ENCODE assay signal across 34 cellular contexts in genomic region chr17:52758481-52758880, GRCh38.
"Had no signal": no experiment of that assay in that cellular context is flagged by ENCODE, and none has a peak within 500 bp of the region (broad histone marks: within the 10 kb centered on the region; RNA-seq: fewer than 3 reads in every experiment).

No MANE protein-coding gene starts in this region.

- H3K27me3 Mint-ChIP-seq: activated B cell treated with CpG ODN at 0.5 μM for 24 hours; activated CD4-positive, alpha-beta memory T cell treated with anti-CD3 and anti-CD28 coated beads for 36 hours; activated CD4-positive, alpha-beta T cell treated with anti-CD3 and anti-CD28 coated beads, Interleukin-2, amount 10 ng/mL, durations not matched to agents 24 days and 14 days; activated CD8-positive, alpha-beta T cell treated with anti-CD3 and anti-CD28 coated beads for 36 hours; activated naive CD8-positive, alpha-beta T cell treated with anti-CD3 and anti-CD28 coated beads for 36 hours; activated T-helper 17 cell treated with anti-CD3 and anti-CD28 coated beads, Interleukin-2, amount 50 U/mL, for 72 hours; central memory CD8-positive, alpha-beta T cell had no signal

- H3K9me3 Mint-ChIP-seq: activated B cell treated with CpG ODN at 0.5 μM for 24 hours; activated CD4-positive, alpha-beta T cell treated with anti-CD3 and anti-CD28 coated beads, Interleukin-2, amount 10 ng/mL, durations not matched to agents 24 days and 14 days; activated T-helper 17 cell treated with anti-CD3 and anti-CD28 coated beads, Interleukin-2, amount 50 U/mL, for 72 hours had no signal

- H3K27ac Mint-ChIP-seq: activated B cell treated with CpG ODN at 0.5 μM for 24 hours; activated CD4-positive, alpha-beta memory T cell treated with anti-CD3 and anti-CD28 coated beads for 36 hours; activated CD4-positive, alpha-beta T cell treated with anti-CD3 and anti-CD28 coated beads, Interleukin-2, amount 10 ng/mL, durations not matched to agents 24 days and 14 days; activated CD8-positive, alpha-beta T cell treated with anti-CD3 and anti-CD28 coated beads for 36 hours; activated naive CD4-positive, alpha-beta T cell treated with anti-CD3 and anti-CD28 coated beads for 36 hours; activated naive CD4-positive, alpha-beta T cell treated with anti-CD3 and anti-CD28 coated beads, Interleukin-2, amount 50 U/mL, for 72 hours; activated naive CD8-positive, alpha-beta T cell treated with anti-CD3 and anti-CD28 coated beads for 36 hours; activated T-cell treated with anti-CD3 and anti-CD28 coated beads, Interleukin-2, amount 50 U/mL, for 72 hours; activated T-helper 1 cell treated with anti-CD3 and anti-CD28 coated beads, Interleukin-12 subunit alpha, Interleukin-12 subunit beta, Interleukin-2, Interleukin-4 antibody, amounts not matched to agents 30 ng/mL and 10 ng/mL and 1 ng/mL, durations not matched to agents 14 hours and 24 hours and 36 hours; activated T-helper 17 cell treated with anti-CD3 and anti-CD28 coated beads, Interleukin-2, amount 50 U/mL, for 72 hours; T-helper 1 cell treated with Interleukin-12 subunit alpha and Interleukin-12 subunit beta and Interleukin-4 antibody, amounts not matched to agents 30 μg/mL and 1 μg/mL, for 36 hours; T-helper 2 cell treated with Interferon-gamma antibody and Interleukin-4, amounts not matched to agents 5 μg/mL and 100 μg/mL, for 36 hours had no signal

- ATAC-seq: activated CD8-positive, alpha-beta T cell treated with anti-CD3 and anti-CD28 coated beads for 36 hours; activated naive CD4-positive, alpha-beta T cell treated with anti-CD3 and anti-CD28 coated beads, Interleukin-2, amount 50 U/mL, for 72 hours; activated T-cell treated with anti-CD3 and anti-CD28 coated beads, Interleukin-2, amount 50 U/mL, for 4 hours; activated T-cell treated with anti-CD3 and anti-CD28 coated beads, Interleukin-2, amount 50 U/mL, for 72 hours; activated T-helper 17 cell treated with anti-CD3 and anti-CD28 coated beads, Interleukin-2, amount 50 U/mL, for 72 hours; body of pancreas had no signal

- H3K4me3 ChIP-seq: adrenal gland, body of pancreas, cardiac muscle cell had no signal

- H3K9me3 ChIP-seq: adrenal gland, body of pancreas had no signal

- H3K4me1 Mint-ChIP-seq: activated B cell treated with CpG ODN at 0.5 μM for 24 hours; activated CD4-positive, alpha-beta T cell treated with anti-CD3 and anti-CD28 coated beads, Interleukin-2, amount 10 ng/mL, durations not matched to agents 24 days and 14 days; activated naive CD8-positive, alpha-beta T cell treated with anti-CD3 and anti-CD28 coated beads for 36 hours; activated T-helper 17 cell treated with anti-CD3 and anti-CD28 coated beads, Interleukin-2, amount 50 U/mL, for 72 hours; central memory CD8-positive, alpha-beta T cell had no signal

- H3K4me3 Mint-ChIP-seq: activated B cell treated with CpG ODN at 0.5 μM for 24 hours; activated CD4-positive, alpha-beta memory T cell treated with anti-CD3 and anti-CD28 coated beads for 36 hours; activated CD4-positive, alpha-beta T cell treated with anti-CD3 and anti-CD28 coated beads, Interleukin-2, amount 10 ng/mL, durations not matched to agents 24 days and 14 days; activated CD8-positive, alpha-beta T cell treated with anti-CD3 and anti-CD28 coated beads for 36 hours; activated naive CD4-positive, alpha-beta T cell treated with anti-CD3 and anti-CD28 coated beads for 36 hours; activated naive CD8-positive, alpha-beta T cell treated with anti-CD3 and anti-CD28 coated beads for 36 hours; activated T-cell treated with anti-CD3 and anti-CD28 coated beads, Interleukin-2, amount 50 U/mL, for 4 hours; activated T-cell treated with anti-CD3 and anti-CD28 coated beads, Interleukin-2, amount 50 U/mL, for 72 hours; activated T-helper 1 cell treated with anti-CD3 and anti-CD28 coated beads, Interleukin-12 subunit alpha, Interleukin-12 subunit beta, Interleukin-2, Interleukin-4 antibody, amounts not matched to agents 30 ng/mL and 10 ng/mL and 1 ng/mL, durations not matched to agents 14 hours and 24 hours and 36 hours; activated T-helper 17 cell treated with anti-CD3 and anti-CD28 coated beads, Interleukin-2, amount 50 U/mL, for 72 hours; central memory CD8-positive, alpha-beta T cell; T-helper 1 cell treated with Interleukin-12 subunit alpha and Interleukin-12 subunit beta and Interleukin-4 antibody, amounts not matched to agents 30 μg/mL and 1 μg/mL, for 36 hours; T-helper 2 cell treated with Interferon-gamma antibody and Interleukin-4, amounts not matched to agents 5 μg/mL and 100 μg/mL, for 36 hours had no signal

- H3K36me3 ChIP-seq: adrenal gland, brain microvascular endothelial cell, cardiac muscle cell had no signal

- H3K27ac ChIP-seq: adrenal gland, body of pancreas, brain microvascular endothelial cell, cardiac muscle cell had no signal

- H3K36me3 Mint-ChIP-seq: activated CD4-positive, alpha-beta memory T cell treated with anti-CD3 and anti-CD28 coated beads for 36 hours; activated naive CD4-positive, alpha-beta T cell treated with anti-CD3 and anti-CD28 coated beads, Interleukin-2, amount 50 U/mL, for 72 hours; activated naive CD8-positive, alpha-beta T cell treated with anti-CD3 and anti-CD28 coated beads for 36 hours had no signal

- H3K27me3 ChIP-seq: adrenal gland, body of pancreas, brain microvascular endothelial cell, cardiac muscle cell had no signal

- DNase-seq: activated B cell treated with CpG ODN at 0.5 μM for 24 hours; activated CD4-positive, alpha-beta memory T cell treated with anti-CD3 and anti-CD28 coated beads for 36 hours; activated CD4-positive, alpha-beta T cell treated with anti-CD3 and anti-CD28 coated beads for 4 hours; activated CD4-positive, alpha-beta T cell treated with anti-CD3 and anti-CD28 coated beads, Interleukin-2, amount 10 ng/mL, durations not matched to agents 24 days and 14 days; activated CD4-positive, alpha-beta T cell treated with anti-CD3 and anti-CD28 coated beads, Interleukin-2, amount 50 U/mL, for 1 hour; activated CD4-positive, alpha-beta T cell treated with anti-CD3 and anti-CD28 coated beads, Interleukin-2, amount 50 U/mL, for 4 hours; activated CD4-positive, CD25-positive, alpha-beta regulatory T cell treated with anti-CD3 and anti-CD28 coated beads, Interleukin-2, amount 50 U/mL, for 72 hours; activated CD8-positive, alpha-beta memory T cell treated with anti-CD3 and anti-CD28 coated beads, Interleukin-2, amount 50 U/mL, for 48 hours; activated CD8-positive, alpha-beta T cell treated with anti-CD3 and anti-CD28 coated beads for 36 hours; activated effector memory CD4-positive, alpha-beta T cell treated with anti-CD3 and anti-CD28 coated beads, Interleukin-2, amount 50 U/mL, for 16 hours; activated gamma-delta T cell treated with Interleukin-2 at 50 U/mL for 16 hours; activated naive CD4-positive, alpha-beta T cell; activated naive CD4-positive, alpha-beta T cell treated with anti-CD3 and anti-CD28 coated beads for 36 hours; activated naive CD4-positive, alpha-beta T cell treated with anti-CD3 and anti-CD28 coated beads, Interleukin-2, amount 50 U/mL, for 16 hours; activated naive CD8-positive, alpha-beta T cell treated with anti-CD3 and anti-CD28 coated beads for 36 hours; activated T-cell treated with anti-CD3 and anti-CD28 coated beads, Interleukin-2, amount 50 U/mL, for 4 hours; activated T-cell treated with anti-CD3 and anti-CD28 coated beads, Interleukin-2, amount 50 U/mL, for 72 hours; adrenal gland; amniotic stem cell; aorta; body of pancreas; brain microvascular endothelial cell; caudate nucleus; cerebellar nuclear complex; T-helper 1 cell; T-helper 2 cell; T-helper 9 cell had no signal

- H3K4me1 ChIP-seq: adrenal gland, body of pancreas had no signal
